17 cellular contexts compared by ENCODE assay signal in the genomic region with DNA sequence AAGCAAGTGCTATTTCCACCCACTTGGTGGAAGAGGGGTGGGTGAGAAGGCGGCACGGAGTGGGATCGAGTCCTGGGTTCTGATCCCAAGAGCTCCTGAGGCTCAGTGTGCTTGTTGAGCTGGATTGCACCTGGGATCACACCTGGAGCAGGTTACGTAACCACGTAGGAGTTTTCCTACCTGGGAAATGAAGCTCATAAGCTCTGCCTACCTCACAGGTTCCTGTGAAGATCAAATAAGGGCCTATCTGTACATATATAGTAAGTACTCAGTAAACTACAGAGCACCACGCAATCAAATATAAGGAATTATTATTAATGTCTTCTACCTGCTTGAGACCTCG. TPM values are rescaled to one million over a fixed set of nuclear protein-coding genes. Genes with fewer than 3 reads are reported as not detected.
DNase-seq lines count a peak whose midpoint lies in the region; ATAC-seq and TF ChIP-seq lines count a peak whose summit lies in the region.
"Had no signal": no experiment of that assay in that cellular context is flagged by ENCODE, and none has a peak within 500 bp of the region (broad histone marks: within the 10 kb centered on the region; RNA-seq: fewer than 3 reads in every experiment).

No MANE protein-coding gene starts in this region.

- H3K27ac ChIP-seq in skeletal muscle tissue (ENCODE audit: low read depth, low read length) = peak overlapping the region; percentile 73
- no peak overlapping the region for H3K27ac ChIP-seq in body of pancreas

- H3K9me3 ChIP-seq in skeletal muscle tissue (ENCODE audit: control insufficient read depth in 3 of 3, low read length in 3 of 3) (no peaks in the 10 kb centered on the region), body of pancreas (no peaks in the 10 kb centered on the region)
- H3K9me3 ChIP-seq: right atrium auricular region had no signal

- no peak overlapping the region for H3K9ac ChIP-seq in skeletal muscle tissue (ENCODE audit: low read depth in 1 of 3, low read length in 3 of 3)

- peaks cover 52% of the 10 kb centered on the region for H3K4me1 Mint-ChIP-seq in T-helper 1 cell treated with Interleukin-12 subunit alpha and Interleukin-12 subunit beta and Interleukin-4 antibody, amounts not matched to agents 30 μg/mL and 1 μg/mL, for 36 hours (ENCODE audit: low read depth)
- peaks cover 25 to 42% (median 35%) of the 10 kb centered on the region in 3 donors for H3K4me1 Mint-ChIP-seq in IgD-negative memory B cell
- H3K4me1 Mint-ChIP-seq in effector memory CD8-positive, alpha-beta T cell (ENCODE audit: low read depth in 2 of 2) = peaks cover 55 to 67% of the 10 kb centered on the region in 2 donors

- no peak overlapping the region for H3K4me3 Mint-ChIP-seq in T-helper 1 cell treated with Interleukin-12 subunit alpha and Interleukin-12 subunit beta and Interleukin-4 antibody, amounts not matched to agents 30 μg/mL and 1 μg/mL, for 36 hours
- peak overlapping the region in 1 of 4 donors; percentile 28 for H3K4me3 Mint-ChIP-seq in IgD-negative memory B cell
- H3K4me3 Mint-ChIP-seq in effector memory CD8-positive, alpha-beta T cell = peak overlapping the region; percentile 73 to 79

- peak overlapping the region; percentile 86 for H3K27ac Mint-ChIP-seq in T-helper 1 cell treated with Interleukin-12 subunit alpha and Interleukin-12 subunit beta and Interleukin-4 antibody, amounts not matched to agents 30 μg/mL and 1 μg/mL, for 36 hours
- peak overlapping the region in 2 of 3 donors; percentile 31 to 67 for H3K27ac Mint-ChIP-seq in IgD-negative memory B cell
- peak overlapping the region; percentile 96 for H3K27ac Mint-ChIP-seq in effector memory CD8-positive, alpha-beta T cell

- TF ChIP-seq POLR2A in body of pancreas (IDR thresholded peaks at IDR 0.05) = no peak

- ATAC-seq in effector memory CD8-positive, alpha-beta T cell (replicated peaks) = no peak
- ATAC-seq in body of pancreas (no peak), HG02623 (IDR thresholded peaks at IDR 0.05; ENCODE audit: unreplicated experiment) (no peak)

- no peaks in the 10 kb centered on the region for H3K27me3 ChIP-seq in skeletal muscle tissue (ENCODE audit: control insufficient read depth in 3 of 3, insufficient read depth in 3 of 3, low read length in 3 of 3)
- H3K27me3 ChIP-seq in body of pancreas = no peaks in the 10 kb centered on the region
- H3K27me3 ChIP-seq: right atrium auricular region had no signal

- no peak for TF ChIP-seq CTCF in body of pancreas (IDR thresholded peaks at IDR 0.05)

- DNase-seq in T-helper 1 cell (no peak), body of pancreas (no peak)
- no peak for DNase-seq in effector memory CD8-positive, alpha-beta T cell
- DNase-seq in activated effector memory CD4-positive, alpha-beta T cell treated with anti-CD3 and anti-CD28 coated beads, Interleukin-2, amount 50 U/mL, for 16 hours = no peak
- DNase-seq: activated CD4-positive, alpha-beta T cell treated with anti-CD3 and anti-CD28 coated beads for 4 hours; activated naive CD4-positive, alpha-beta T cell; HCEC 1CT; KG1; NCI-H1417; NCI-H524; stimulated activated CD4-positive, alpha-beta T cell treated with anti-CD3 and anti-CD28 coated beads, Interleukin-4, amount 100 ng/mL, for 4 hours; stimulated activated naive CD4-positive, alpha-beta T cell had no signal

- peaks cover 42% of the 10 kb centered on the region for H3K36me3 Mint-ChIP-seq in T-helper 1 cell treated with Interleukin-12 subunit alpha and Interleukin-12 subunit beta and Interleukin-4 antibody, amounts not matched to agents 30 μg/mL and 1 μg/mL, for 36 hours (ENCODE audit: low read depth)
- H3K36me3 Mint-ChIP-seq in IgD-negative memory B cell = peaks cover 3% of the 10 kb centered on the region
- peaks cover 40% of the 10 kb centered on the region for H3K36me3 Mint-ChIP-seq in effector memory CD8-positive, alpha-beta T cell (ENCODE audit: insufficient read depth)

- H3K4me1 ChIP-seq in skeletal muscle tissue (ENCODE audit: control insufficient read depth in 3 of 3, insufficient read depth in 3 of 3, low read length in 3 of 3) (peaks cover 11 to 21% (median 18%) of the 10 kb centered on the region in 3 donors), body of pancreas (peaks cover 12% of the 10 kb centered on the region)

- H3K36me3 ChIP-seq in skeletal muscle tissue (ENCODE audit: control insufficient read depth in 3 of 3, insufficient read depth in 3 of 3, low read length in 3 of 3) (peaks cover under 1 to 12% (median 2%) of the 10 kb centered on the region in 3 donors), body of pancreas (replicated peaks in 1 of 2; ENCODE audit: insufficient read depth in 1 of 2, low read depth in 2 of 2) (peaks cover 0 to 1% of the 10 kb centered on the region in 2 donors)
- H3K36me3 ChIP-seq: right atrium auricular region had no signal

- 85 to 93% methylated on average over 7 of the region's 7 CpGs for WGBS in body of pancreas, 2 donors

- H3K9me3 Mint-ChIP-seq in T-helper 1 cell treated with Interleukin-12 subunit alpha and Interleukin-12 subunit beta and Interleukin-4 antibody, amounts not matched to agents 30 μg/mL and 1 μg/mL, for 36 hours = no peaks in the 10 kb centered on the region
- H3K9me3 Mint-ChIP-seq in IgD-negative memory B cell = no peaks in the 10 kb centered on the region
- no peaks in the 10 kb centered on the region for H3K9me3 Mint-ChIP-seq in effector memory CD8-positive, alpha-beta T cell

- no peaks in the 10 kb centered on the region for H3K27me3 Mint-ChIP-seq in T-helper 1 cell treated with Interleukin-12 subunit alpha and Interleukin-12 subunit beta and Interleukin-4 antibody, amounts not matched to agents 30 μg/mL and 1 μg/mL, for 36 hours (ENCODE audit: low read depth)
- H3K27me3 Mint-ChIP-seq in IgD-negative memory B cell = no peaks in the 10 kb centered on the region
- no peaks in the 10 kb centered on the region for H3K27me3 Mint-ChIP-seq in effector memory CD8-positive, alpha-beta T cell

- intact Hi-C loops in body of pancreas (cut with DNase I) = loop anchor here (10.0 kb wide), 1 partner anchor 60 kb away; no protein-coding TSS in a partner anchor

- no peak overlapping the region for H3K4me3 ChIP-seq in skeletal muscle tissue (ENCODE audit: low read length in 3 of 3)
- H3K4me3 ChIP-seq in body of pancreas = no peak overlapping the region
- H3K4me3 ChIP-seq: right atrium auricular region had no signal

RNA-seq across cellular contexts. Expression of gene NPC1, which starts 11.0 kb away (rescaled TPM):
- polyA plus RNA-seq in IgD-negative memory B cell = 10.7 TPM
- total RNA-seq in skeletal muscle tissue (48.0 TPM), body of pancreas (10 to 100 TPM; 27.2 to 27.7 TPM)
